ENCODE assay signal across 1 cellular context in genomic region chr3:184017672-184018423, GRCh38.
TF ChIP-seq lines count a peak whose summit lies in the region.

Gene ABCC5, minus strand, starts transcription at chr3:184017884. Its CDS starts 3,492 bp downstream, at chr3:184014392.

TF ChIP-seq in K562, 482 proteins besides CTCF, POLR2A, EP300 and RAD21 (continued from another document and continues in another):
- TF ChIP-seq CHD7 (IDR thresholded peaks at IDR 0.05; ENCODE audit: low read depth, low read length) (no peak), CREBBP (IDR thresholded peaks at IDR 0.05; ENCODE audit: low read depth, low read length) (no peak), ZNF696 (CRISPR knock-in tag; conservative IDR thresholded peaks at IDR 0.05) (no peak), SMARCE1 (IDR thresholded peaks at IDR 0.05) (peak; percentile 93), ZNF280B (CRISPR knock-in tag; IDR thresholded peaks at IDR 0.05) (no peak), ZBTB26 (CRISPR knock-in tag; IDR thresholded peaks at IDR 0.05) (no peak), COPS2 (conservative IDR thresholded peaks at IDR 0.05) (no peak), NFRKB (IDR thresholded peaks at IDR 0.05; ENCODE audit: low read depth) (no peak), ILK (tag; IDR thresholded peaks at IDR 0.05; ENCODE audit: borderline replicate concordance, low read depth) (no peak), SNRNP70 (optimal IDR thresholded peaks at IDR 0.05; ENCODE audit: low read depth, low read length) (no peak), CBX3 (IDR thresholded peaks at IDR 0.05; ENCODE audit: borderline replicate concordance in 1 of 2, low read length in 2 of 2) (peak in 1 of 2 experiments; percentile 70; a peak in 1 of 3 replicates), POLR2H (tag; IDR thresholded peaks at IDR 0.05; ENCODE audit: low read depth) (peak; percentile 54), POU5F1 (IDR thresholded peaks at IDR 0.05; ENCODE audit: borderline replicate concordance, low read depth, low read length, partially characterized antibody) (no peak), NFE2L1 (tag; IDR thresholded peaks at IDR 0.05; ENCODE audit: borderline replicate concordance, low read depth) (no peak), TAF7 (tag; IDR thresholded peaks at IDR 0.05) (peak; percentile 68), TFAP4 (CRISPR knock-in tag; IDR thresholded peaks at IDR 0.05; ENCODE audit: borderline replicate concordance) (peak; percentile 80), ID3 (CRISPR knock-in tag; IDR thresholded peaks at IDR 0.05) (no peak), ID3 (tag; IDR thresholded peaks at IDR 0.05) (peak; percentile 88), NCOR1 (IDR thresholded peaks at IDR 0.05) (peak; percentile 92), NBN (IDR thresholded peaks at IDR 0.05; ENCODE audit: low read depth) (peak; percentile 73; the same call in 1 of the 2 replicates), MEF2A (IDR thresholded peaks at IDR 0.05; ENCODE audit: control insufficient read depth, low read depth, low read length) (no peak), ZNF140 (CRISPR knock-in tag; IDR thresholded peaks at IDR 0.05) (no peak), KLF13 (tag; IDR thresholded peaks at IDR 0.05; ENCODE audit: borderline replicate concordance, low read depth) (no peak; the same call in 1 of the 2 replicates), MGA (IDR thresholded peaks at IDR 0.05) (no peak; the same call in 1 of the 2 replicates), TAF15 (IDR thresholded peaks at IDR 0.05; ENCODE audit: low read depth, low read length) (no peak)
